ENCODE assay signal across 37 cellular contexts in the genomic region with DNA sequence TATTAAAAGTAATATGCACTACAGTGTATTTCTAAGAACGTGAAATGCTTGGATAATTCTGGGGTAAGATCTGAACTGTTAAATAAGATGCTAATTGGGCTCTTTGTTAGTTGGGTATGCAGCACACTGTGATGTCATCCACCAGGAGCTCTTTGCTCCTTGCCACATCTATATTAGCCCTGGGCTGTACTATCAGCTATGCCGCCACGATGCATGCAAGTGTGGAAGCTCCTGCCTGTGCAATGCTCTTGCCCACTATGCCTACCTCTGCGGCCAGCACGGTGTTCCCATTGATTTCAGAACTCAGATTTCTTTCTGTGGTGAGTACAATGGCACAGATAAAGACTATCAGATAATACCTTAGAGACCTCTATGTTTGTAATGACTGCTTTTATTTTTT.
"Had no signal": no experiment of that assay in that cellular context is flagged by ENCODE, and none has a peak within 500 bp of the region (broad histone marks: within the 10 kb centered on the region; RNA-seq: fewer than 3 reads in every experiment).

No MANE protein-coding gene starts in this region.

- H3K36me3 ChIP-seq: ascending aorta, cardiac muscle cell had no signal

- H3K27me3 ChIP-seq: ascending aorta, cardiac muscle cell had no signal

- H3K36me3 Mint-ChIP-seq: activated CD8-positive, alpha-beta memory T cell treated with anti-CD3 and anti-CD28 coated beads, Interleukin-2, amount 10 ng/mL, durations not matched to agents 7 days and 5 days; activated naive CD4-positive, alpha-beta T cell treated with anti-CD3 and anti-CD28 coated beads, Interleukin-2, amount 10 ng/mL, durations not matched to agents 7 days and 5 days; activated naive CD4-positive, alpha-beta T cell treated with anti-CD3 and anti-CD28 coated beads, Interleukin-2, amount 50 U/mL, for 24 hours; activated naive CD8-positive, alpha-beta T cell; activated naive CD8-positive, alpha-beta T cell treated with anti-CD3 and anti-CD28 coated beads, Interleukin-2, amount 10 ng/mL, durations not matched to agents 7 days and 5 days; brain had no signal

- H3K27ac Mint-ChIP-seq: activated CD4-positive, alpha-beta memory T cell treated with anti-CD3 and anti-CD28 coated beads, Interleukin-2, amount 10 ng/mL, durations not matched to agents 7 days and 5 days; activated CD4-positive, alpha-beta T cell treated with anti-CD3 and anti-CD28 coated beads for 36 hours; activated CD4-positive, alpha-beta T cell treated with anti-CD3 and anti-CD28 coated beads, Interleukin-2, amount 10 ng/mL, durations not matched to agents 7 days and 5 days; activated CD8-positive, alpha-beta memory T cell treated with anti-CD3 and anti-CD28 coated beads, Interleukin-2, amount 10 ng/mL, durations not matched to agents 7 days and 5 days; activated CD8-positive, alpha-beta T cell treated with anti-CD3 and anti-CD28 coated beads, Interleukin-2, amount 10 ng/mL, durations not matched to agents 7 days and 5 days; activated naive CD4-positive, alpha-beta T cell treated with anti-CD3 and anti-CD28 coated beads, Interleukin-2, amount 10 ng/mL, durations not matched to agents 7 days and 5 days; activated naive CD4-positive, alpha-beta T cell treated with anti-CD3 and anti-CD28 coated beads, Interleukin-2, amount 50 U/mL, for 24 hours; activated naive CD8-positive, alpha-beta T cell; activated naive CD8-positive, alpha-beta T cell treated with anti-CD3 and anti-CD28 coated beads, Interleukin-2, amount 10 ng/mL, durations not matched to agents 7 days and 5 days; activated naive CD8-positive, alpha-beta T cell treated with anti-CD3 and anti-CD28 coated beads, Interleukin-2, amount 50 U/mL, for 24 hours; activated T-cell treated with anti-CD3 and anti-CD28 coated beads, Interleukin-2, amount 50 U/mL, for 24 hours; activated T-helper 2 cell treated with anti-CD3 and anti-CD28 coated beads, Interferon-gamma antibody, Interleukin-2, Interleukin-4, amounts not matched to agents 10 μg/mL and 5 μg/mL and 100 μg/mL, durations not matched to agents 14 hours and 24 hours and 36 hours; brain; T-helper 1 cell treated with Interleukin-12 subunit alpha and Interleukin-12 subunit beta and Interleukin-4 antibody, amounts not matched to agents 30 μg/mL and 1 μg/mL, for 36 hours; T-helper 2 cell treated with Interferon-gamma antibody and Interleukin-4, amounts not matched to agents 5 μg/mL and 100 μg/mL, for 36 hours had no signal

- H3K4me3 Mint-ChIP-seq: activated CD4-positive, alpha-beta memory T cell treated with anti-CD3 and anti-CD28 coated beads, Interleukin-2, amount 10 ng/mL, durations not matched to agents 7 days and 5 days; activated CD4-positive, alpha-beta T cell treated with anti-CD3 and anti-CD28 coated beads for 36 hours; activated CD4-positive, alpha-beta T cell treated with anti-CD3 and anti-CD28 coated beads, Interleukin-2, amount 10 ng/mL, durations not matched to agents 7 days and 5 days; activated CD8-positive, alpha-beta memory T cell treated with anti-CD3 and anti-CD28 coated beads, Interleukin-2, amount 10 ng/mL, durations not matched to agents 7 days and 5 days; activated CD8-positive, alpha-beta T cell treated with anti-CD3 and anti-CD28 coated beads, Interleukin-2, amount 10 ng/mL, durations not matched to agents 7 days and 5 days; activated naive CD4-positive, alpha-beta T cell treated with anti-CD3 and anti-CD28 coated beads, Interleukin-2, amount 10 ng/mL, durations not matched to agents 7 days and 5 days; activated naive CD4-positive, alpha-beta T cell treated with anti-CD3 and anti-CD28 coated beads, Interleukin-2, amount 50 U/mL, for 24 hours; activated naive CD8-positive, alpha-beta T cell; activated naive CD8-positive, alpha-beta T cell treated with anti-CD3 and anti-CD28 coated beads, Interleukin-2, amount 10 ng/mL, durations not matched to agents 7 days and 5 days; activated naive CD8-positive, alpha-beta T cell treated with anti-CD3 and anti-CD28 coated beads, Interleukin-2, amount 50 U/mL, for 24 hours; activated T-cell treated with anti-CD3 and anti-CD28 coated beads, Interleukin-2, amount 50 U/mL, for 24 hours; brain; central memory CD8-positive, alpha-beta T cell; T-helper 1 cell treated with Interleukin-12 subunit alpha and Interleukin-12 subunit beta and Interleukin-4 antibody, amounts not matched to agents 30 μg/mL and 1 μg/mL, for 36 hours; T-helper 2 cell treated with Interferon-gamma antibody and Interleukin-4, amounts not matched to agents 5 μg/mL and 100 μg/mL, for 36 hours had no signal

- H3K27ac ChIP-seq: ascending aorta, cardiac muscle cell, VCaP had no signal

- H3K27me3 Mint-ChIP-seq: activated naive CD4-positive, alpha-beta T cell treated with anti-CD3 and anti-CD28 coated beads, Interleukin-2, amount 10 ng/mL, durations not matched to agents 7 days and 5 days; brain had no signal

- H3K4me3 ChIP-seq: ascending aorta, cardiac muscle cell had no signal

- H3K4me1 Mint-ChIP-seq: activated CD4-positive, alpha-beta memory T cell treated with anti-CD3 and anti-CD28 coated beads, Interleukin-2, amount 10 ng/mL, durations not matched to agents 7 days and 5 days; activated CD4-positive, alpha-beta T cell treated with anti-CD3 and anti-CD28 coated beads for 36 hours; activated CD4-positive, alpha-beta T cell treated with anti-CD3 and anti-CD28 coated beads, Interleukin-2, amount 10 ng/mL, durations not matched to agents 7 days and 5 days; activated CD8-positive, alpha-beta memory T cell treated with anti-CD3 and anti-CD28 coated beads, Interleukin-2, amount 10 ng/mL, durations not matched to agents 7 days and 5 days; activated naive CD4-positive, alpha-beta T cell treated with anti-CD3 and anti-CD28 coated beads, Interleukin-2, amount 10 ng/mL, durations not matched to agents 7 days and 5 days; activated naive CD4-positive, alpha-beta T cell treated with anti-CD3 and anti-CD28 coated beads, Interleukin-2, amount 50 U/mL, for 24 hours; activated naive CD8-positive, alpha-beta T cell treated with anti-CD3 and anti-CD28 coated beads, Interleukin-2, amount 10 ng/mL, durations not matched to agents 7 days and 5 days; activated naive CD8-positive, alpha-beta T cell treated with anti-CD3 and anti-CD28 coated beads, Interleukin-2, amount 50 U/mL, for 24 hours; central memory CD8-positive, alpha-beta T cell had no signal

- DNase-seq: activated CD4-positive, alpha-beta memory T cell treated with anti-CD3 and anti-CD28 coated beads, Interleukin-2, amount 10 ng/mL, durations not matched to agents 7 days and 5 days; activated CD4-positive, alpha-beta T cell treated with anti-CD3 and anti-CD28 coated beads for 1 hour; activated CD4-positive, alpha-beta T cell treated with anti-CD3 and anti-CD28 coated beads for 36 hours; activated CD4-positive, alpha-beta T cell treated with anti-CD3 and anti-CD28 coated beads for 48 hours; activated CD4-positive, alpha-beta T cell treated with anti-CD3 and anti-CD28 coated beads, Interleukin-2, amount 10 ng/mL, durations not matched to agents 7 days and 5 days; activated CD4-positive, alpha-beta T cell treated with anti-CD3 and anti-CD28 coated beads, Interleukin-2, amount 50 U/mL, for 48 hours; activated CD4-positive, CD25-positive, alpha-beta regulatory T cell; activated CD8-positive, alpha-beta memory T cell treated with anti-CD3 and anti-CD28 coated beads for 24 hours; activated CD8-positive, alpha-beta memory T cell treated with anti-CD3 and anti-CD28 coated beads, Interleukin-2, amount 10 ng/mL, durations not matched to agents 7 days and 5 days; activated CD8-positive, alpha-beta memory T cell treated with anti-CD3 and anti-CD28 coated beads, Interleukin-2, amount 50 U/mL, for 48 hours; activated CD8-positive, alpha-beta T cell treated with anti-CD3 and anti-CD28 coated beads, Interleukin-2, amount 10 ng/mL, durations not matched to agents 7 days and 5 days; activated effector memory CD4-positive, alpha-beta T cell treated with Interleukin-2 at 50 U/mL for 16 hours; activated gamma-delta T cell; activated naive CD4-positive, alpha-beta T cell treated with anti-CD3 and anti-CD28 coated beads, Interleukin-2, amount 10 ng/mL, durations not matched to agents 7 days and 5 days; activated naive CD4-positive, alpha-beta T cell treated with Interleukin-2 at 50 U/mL for 16 hours; activated naive CD8-positive, alpha-beta T cell treated with anti-CD3 and anti-CD28 coated beads, Interleukin-2, amount 10 ng/mL, durations not matched to agents 7 days and 5 days; activated naive CD8-positive, alpha-beta T cell treated with anti-CD3 and anti-CD28 coated beads, Interleukin-2, amount 50 U/mL, for 24 hours; activated T-cell treated with anti-CD3 and anti-CD28 coated beads, Interleukin-2, amount 50 U/mL, for 24 hours; activated T-cell treated with anti-CD3 and anti-CD28 coated beads, Interleukin-2, amount 50 U/mL, for 48 hours; amygdala; anterior cingulate cortex; caudate nucleus; cerebellar nuclear complex; T-helper 1 cell; T-helper 2 cell; T-helper 9 cell had no signal

- H3K9me3 Mint-ChIP-seq: activated CD4-positive, alpha-beta memory T cell treated with anti-CD3 and anti-CD28 coated beads, Interleukin-2, amount 10 ng/mL, durations not matched to agents 7 days and 5 days; activated CD4-positive, alpha-beta T cell treated with anti-CD3 and anti-CD28 coated beads, Interleukin-2, amount 10 ng/mL, durations not matched to agents 7 days and 5 days; activated naive CD4-positive, alpha-beta T cell treated with anti-CD3 and anti-CD28 coated beads, Interleukin-2, amount 10 ng/mL, durations not matched to agents 7 days and 5 days; activated naive CD4-positive, alpha-beta T cell treated with anti-CD3 and anti-CD28 coated beads, Interleukin-2, amount 50 U/mL, for 24 hours; activated naive CD8-positive, alpha-beta T cell treated with anti-CD3 and anti-CD28 coated beads, Interleukin-2, amount 10 ng/mL, durations not matched to agents 7 days and 5 days; activated naive CD8-positive, alpha-beta T cell treated with anti-CD3 and anti-CD28 coated beads, Interleukin-2, amount 50 U/mL, for 24 hours; activated T-cell treated with anti-CD3 and anti-CD28 coated beads, Interleukin-2, amount 50 U/mL, for 24 hours; activated T-helper 2 cell treated with anti-CD3 and anti-CD28 coated beads, Interferon-gamma antibody, Interleukin-2, Interleukin-4, amounts not matched to agents 10 μg/mL and 5 μg/mL and 100 μg/mL, durations not matched to agents 14 hours and 24 hours and 36 hours; brain; central memory CD8-positive, alpha-beta T cell; T-helper 1 cell treated with Interleukin-12 subunit alpha and Interleukin-12 subunit beta and Interleukin-4 antibody, amounts not matched to agents 30 μg/mL and 1 μg/mL, for 36 hours; T-helper 2 cell treated with Interferon-gamma antibody and Interleukin-4, amounts not matched to agents 5 μg/mL and 100 μg/mL, for 36 hours had no signal

- ATAC-seq: activated CD4-positive, alpha-beta T cell treated with anti-CD3 and anti-CD28 coated beads for 36 hours; activated CD4-positive, CD25-positive, alpha-beta regulatory T cell treated with anti-CD3 and anti-CD28 coated beads, Interleukin-2, amount 50 U/mL, for 24 hours; activated CD8-positive, alpha-beta memory T cell treated with anti-CD3 and anti-CD28 coated beads, Interleukin-2, amount 10 ng/mL, durations not matched to agents 7 days and 5 days; activated CD8-positive, alpha-beta T cell treated with anti-CD3 and anti-CD28 coated beads, Interleukin-2, amount 10 ng/mL, durations not matched to agents 7 days and 5 days; activated naive CD8-positive, alpha-beta T cell treated with anti-CD3 and anti-CD28 coated beads, Interleukin-2, amount 50 U/mL, for 24 hours had no signal
